16 cellular contexts compared by ENCODE assay signal in the genomic region with DNA sequence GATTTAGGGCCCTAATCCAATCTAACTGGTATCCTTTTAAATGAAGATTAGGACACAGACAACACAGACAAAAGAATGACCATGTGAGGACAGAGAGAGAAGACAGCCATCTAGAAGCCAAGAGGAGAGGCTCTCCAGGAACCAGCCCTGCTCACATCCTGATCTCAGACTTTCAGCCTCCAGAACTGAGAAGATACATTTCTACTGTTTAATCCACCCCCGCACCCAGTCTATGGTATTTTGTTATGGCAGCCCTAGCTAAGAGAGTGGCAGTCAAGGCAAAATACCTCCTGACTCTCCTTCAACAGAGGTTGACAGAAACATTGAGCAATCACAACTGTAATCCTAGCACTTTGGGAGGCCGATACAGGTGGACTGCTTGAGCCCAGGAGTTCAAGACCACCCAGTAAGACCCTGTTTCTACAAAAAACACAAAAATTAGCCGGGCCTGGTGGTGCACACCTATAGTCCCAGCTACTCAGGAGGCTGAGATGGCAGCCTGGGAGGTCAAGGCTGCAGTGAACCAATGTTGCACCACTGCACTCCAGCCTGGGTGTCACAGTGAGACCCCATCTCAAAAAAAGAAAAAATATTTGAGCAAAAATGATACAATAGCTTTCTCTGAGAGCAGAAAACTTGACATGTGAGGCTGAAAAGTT. TPM values are rescaled to one million over a fixed set of nuclear protein-coding genes. Genes with fewer than 3 reads are reported as not detected.
DNase-seq lines count a peak whose midpoint lies in the region; ATAC-seq and TF ChIP-seq lines count a peak whose summit lies in the region.
"Had no signal": no experiment of that assay in that cellular context is flagged by ENCODE, and none has a peak within 500 bp of the region (broad histone marks: within the 10 kb centered on the region; RNA-seq: fewer than 3 reads in every experiment).

No MANE protein-coding gene starts in this region.

- H3K9ac ChIP-seq in HUES48 (ENCODE audit: low read depth, low read length): no peak overlapping the region
- H3K9ac ChIP-seq: BLaER1 treated with 17β-estradiol and CSF1 and Interleukin-3, amounts not matched to agents 10 nM and 100 nM had no signal

- intact Hi-C loops in CD4-positive, alpha-beta memory T cell (cut with micrococcal nuclease): no loop called here

- H3K9me3 Mint-ChIP-seq in CD4-positive, alpha-beta memory T cell: peaks cover 0 to 2% (median 0%) of the 10 kb centered on the region in 8 donors
- H3K9me3 Mint-ChIP-seq in mesothelial cell of epicardium: peaks cover 3% of the 10 kb centered on the region

- no peaks in the 10 kb centered on the region for H3K9me3 ChIP-seq in CD4-positive, alpha-beta memory T cell (ENCODE audit: control insufficient read depth in 1 of 2, low read length in 2 of 2)
- no peaks in the 10 kb centered on the region for H3K9me3 ChIP-seq in HUES48 (ENCODE audit: control insufficient read depth, insufficient read depth, low read length)
- H3K9me3 ChIP-seq: stomach had no signal

- H3K4me3 ChIP-seq in CD4-positive, alpha-beta memory T cell (ENCODE audit: low read length in 2 of 2): no peak overlapping the region
- H3K4me3 ChIP-seq in HUES48 (ENCODE audit: low read depth, low read length) (no peak overlapping the region), choroid plexus epithelial cell (ENCODE audit: low read depth, low read length) (no peak overlapping the region)
- H3K4me3 ChIP-seq: BLaER1 treated with 17β-estradiol and CSF1 and Interleukin-3, amounts not matched to agents 10 nM and 100 nM; stomach had no signal

- H3K27me3 Mint-ChIP-seq in CD4-positive, alpha-beta memory T cell: no peaks in the 10 kb centered on the region
- no peaks in the 10 kb centered on the region for H3K27me3 Mint-ChIP-seq in mesothelial cell of epicardium (ENCODE audit: low read depth)

- peak overlapping the region in 3 of 8 donors; percentile 9 to 61 (median 47) for H3K4me3 Mint-ChIP-seq in CD4-positive, alpha-beta memory T cell
- H3K4me3 Mint-ChIP-seq in mesothelial cell of epicardium: no peak overlapping the region

- CTCF ChIA-PET in CD4-positive, alpha-beta memory T cell (lab: Charles Lee; ENCODE audit: partially characterized antibody): no interaction called here

- POLR2A ChIA-PET in CD4-positive, alpha-beta memory T cell (lab: Charles Lee; ENCODE audit: partially characterized antibody): no interaction called here

- H3K4me1 Mint-ChIP-seq in CD4-positive, alpha-beta memory T cell: peaks cover 45 to 59% (median 52%) of the 10 kb centered on the region in 4 donors
- H3K4me1 Mint-ChIP-seq in mesothelial cell of epicardium: peaks cover 9% of the 10 kb centered on the region

- peaks cover 28% of the 10 kb centered on the region for H3K4me1 ChIP-seq in CD4-positive, alpha-beta memory T cell (ENCODE audit: insufficient read depth, low read length)
- peaks cover 21% of the 10 kb centered on the region for H3K4me1 ChIP-seq in HUES48 (ENCODE audit: control insufficient read depth, insufficient read depth, low read length)

- H3K27ac Mint-ChIP-seq in CD4-positive, alpha-beta memory T cell: peak overlapping the region in 5 of 7 donors; percentile 40 to 71 (median 44)
- H3K27ac Mint-ChIP-seq in mesothelial cell of epicardium: peak overlapping the region; percentile 78

- H3K36me3 Mint-ChIP-seq in CD4-positive, alpha-beta memory T cell: peaks cover 11 to 19% of the 10 kb centered on the region in 2 donors
- H3K36me3 Mint-ChIP-seq in mesothelial cell of epicardium: peaks cover 10% of the 10 kb centered on the region

- H3K27ac ChIP-seq in CD4-positive, alpha-beta memory T cell (ENCODE audit: low read depth, low read length): no peak overlapping the region
- peak overlapping the region; percentile 59 for H3K27ac ChIP-seq in HUES48 (ENCODE audit: low read depth, low read length)
- H3K27ac ChIP-seq: BLaER1 treated with 17β-estradiol and CSF1 and Interleukin-3, amounts not matched to agents 10 nM and 100 nM; stomach had no signal

- TF ChIP-seq CTCF in choroid plexus epithelial cell (conservative IDR thresholded peaks at IDR 0.05; ENCODE audit: low read depth, low read length) (no peak), mesothelial cell of epicardium (IDR thresholded peaks at IDR 0.05; ENCODE audit: unreplicated experiment) (no peak)

- DNase-seq in CD4-positive, alpha-beta memory T cell: no peak
- DNase-seq in choroid plexus epithelial cell (ENCODE audit: low read depth) (peak; percentile 31), mesothelial cell of epicardium (ENCODE audit: low spot score in 2 of 2, unreplicated experiment in 2 of 2) (no peak), NCI-H1092 treated with DMSO at 0.1 percent for 48 hours (lab: John Stamatoyannopoulos, UW) (no peak), DMS114 treated with DMSO at 0.1 percent for 48 hours (lab: John Stamatoyannopoulos, UW; ENCODE audit: unreplicated experiment) (no peak)
- DNase-seq: activated gamma-delta T cell treated with Interleukin-2 at 50 U/mL for 16 hours, hypothalamus, MV-4-11, NCI-H2171, stomach, SW 1271 had no signal

- no peaks in the 10 kb centered on the region for H3K36me3 ChIP-seq in CD4-positive, alpha-beta memory T cell (ENCODE audit: insufficient read depth, low read length)
- H3K36me3 ChIP-seq in HUES48 (ENCODE audit: control insufficient read depth, insufficient read depth, low read length): peaks cover 5% of the 10 kb centered on the region; the same call in 1 of the 2 replicates
- H3K36me3 ChIP-seq: stomach had no signal

- ATAC-seq in GM19455 (IDR thresholded peaks at IDR 0.05; ENCODE audit: unreplicated experiment) (no peak), HG02840 (IDR thresholded peaks at IDR 0.05; ENCODE audit: low FRiP score, unreplicated experiment) (no peak)
- ATAC-seq: esophagus mucosa had no signal

- H3K27me3 ChIP-seq in CD4-positive, alpha-beta memory T cell (ENCODE audit: insufficient read depth, low read length): no peaks in the 10 kb centered on the region
- H3K27me3 ChIP-seq in HUES48 (ENCODE audit: control insufficient read depth, insufficient read depth, low read length): no peaks in the 10 kb centered on the region
- H3K27me3 ChIP-seq: BLaER1 treated with 17β-estradiol and CSF1 and Interleukin-3, amounts not matched to agents 10 nM and 100 nM; stomach had no signal

RNA-seq across cellular contexts. Expression of a gene that starts 34.7 kb away (rescaled TPM):
- 10 to 100 TPM; 84.9 to 86.2 TPM for total RNA-seq in CD4-positive, alpha-beta memory T cell
- 10 to 100 TPM; 19.4 to 55.9 TPM for polyA plus RNA-seq in CD4-positive, alpha-beta memory T cell
- 59.9 to 61.4 TPM (median 60.2 TPM) in 3 replicates for total RNA-seq in mesothelial cell of epicardium
